ENCODE assay signal across 1 cellular context in the genomic region with DNA sequence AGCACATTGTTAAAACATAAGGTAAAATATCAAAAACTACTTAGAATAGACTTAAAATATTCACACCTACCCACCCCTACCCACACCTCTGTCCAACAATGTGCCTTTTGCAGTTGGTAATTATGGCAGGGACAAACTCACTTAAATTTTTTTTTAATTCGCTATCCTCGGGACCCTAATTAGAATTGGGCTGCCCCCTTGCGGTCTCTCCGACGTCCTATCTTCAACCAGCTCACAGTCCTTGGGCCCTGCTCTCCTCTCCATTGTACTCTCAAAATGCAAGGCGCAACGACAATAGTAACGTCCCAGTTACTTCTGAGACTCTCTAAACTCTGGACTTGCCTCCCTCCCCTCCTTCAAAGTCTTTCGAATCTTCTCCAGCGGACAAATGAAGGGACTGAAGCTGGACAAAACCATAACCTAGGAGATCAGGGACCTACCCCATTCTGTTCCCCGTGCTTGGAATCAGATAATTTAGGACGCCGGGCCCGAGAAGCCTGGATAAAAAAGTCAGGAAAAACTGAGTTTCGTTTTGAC.
TF ChIP-seq lines count a peak whose summit lies in the region.

No MANE protein-coding gene starts in this region.

TF ChIP-seq in HEK293, 187 proteins besides CTCF, POLR2A, EP300 and RAD21 (continued from another document):
- TF ChIP-seq, protein P1, sequence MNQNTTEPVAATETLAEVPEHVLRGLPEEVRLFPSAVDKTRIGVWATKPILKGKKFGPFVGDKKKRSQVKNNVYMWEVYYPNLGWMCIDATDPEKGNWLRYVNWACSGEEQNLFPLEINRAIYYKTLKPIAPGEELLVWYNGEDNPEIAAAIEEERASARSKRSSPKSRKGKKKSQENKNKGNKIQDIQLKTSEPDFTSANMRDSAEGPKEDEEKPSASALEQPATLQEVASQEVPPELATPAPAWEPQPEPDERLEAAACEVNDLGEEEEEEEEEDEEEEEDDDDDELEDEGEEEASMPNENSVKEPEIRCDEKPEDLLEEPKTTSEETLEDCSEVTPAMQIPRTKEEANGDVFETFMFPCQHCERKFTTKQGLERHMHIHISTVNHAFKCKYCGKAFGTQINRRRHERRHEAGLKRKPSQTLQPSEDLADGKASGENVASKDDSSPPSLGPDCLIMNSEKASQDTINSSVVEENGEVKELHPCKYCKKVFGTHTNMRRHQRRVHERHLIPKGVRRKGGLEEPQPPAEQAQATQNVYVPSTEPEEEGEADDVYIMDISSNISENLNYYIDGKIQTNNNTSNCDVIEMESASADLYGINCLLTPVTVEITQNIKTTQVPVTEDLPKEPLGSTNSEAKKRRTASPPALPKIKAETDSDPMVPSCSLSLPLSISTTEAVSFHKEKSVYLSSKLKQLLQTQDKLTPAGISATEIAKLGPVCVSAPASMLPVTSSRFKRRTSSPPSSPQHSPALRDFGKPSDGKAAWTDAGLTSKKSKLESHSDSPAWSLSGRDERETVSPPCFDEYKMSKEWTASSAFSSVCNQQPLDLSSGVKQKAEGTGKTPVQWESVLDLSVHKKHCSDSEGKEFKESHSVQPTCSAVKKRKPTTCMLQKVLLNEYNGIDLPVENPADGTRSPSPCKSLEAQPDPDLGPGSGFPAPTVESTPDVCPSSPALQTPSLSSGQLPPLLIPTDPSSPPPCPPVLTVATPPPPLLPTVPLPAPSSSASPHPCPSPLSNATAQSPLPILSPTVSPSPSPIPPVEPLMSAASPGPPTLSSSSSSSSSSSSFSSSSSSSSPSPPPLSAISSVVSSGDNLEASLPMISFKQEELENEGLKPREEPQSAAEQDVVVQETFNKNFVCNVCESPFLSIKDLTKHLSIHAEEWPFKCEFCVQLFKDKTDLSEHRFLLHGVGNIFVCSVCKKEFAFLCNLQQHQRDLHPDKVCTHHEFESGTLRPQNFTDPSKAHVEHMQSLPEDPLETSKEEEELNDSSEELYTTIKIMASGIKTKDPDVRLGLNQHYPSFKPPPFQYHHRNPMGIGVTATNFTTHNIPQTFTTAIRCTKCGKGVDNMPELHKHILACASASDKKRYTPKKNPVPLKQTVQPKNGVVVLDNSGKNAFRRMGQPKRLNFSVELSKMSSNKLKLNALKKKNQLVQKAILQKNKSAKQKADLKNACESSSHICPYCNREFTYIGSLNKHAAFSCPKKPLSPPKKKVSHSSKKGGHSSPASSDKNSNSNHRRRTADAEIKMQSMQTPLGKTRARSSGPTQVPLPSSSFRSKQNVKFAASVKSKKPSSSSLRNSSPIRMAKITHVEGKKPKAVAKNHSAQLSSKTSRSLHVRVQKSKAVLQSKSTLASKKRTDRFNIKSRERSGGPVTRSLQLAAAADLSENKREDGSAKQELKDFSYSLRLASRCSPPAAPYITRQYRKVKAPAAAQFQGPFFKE (tag by site-specific recombination; IDR thresholded peaks at IDR 0.05; ENCODE audit: borderline replicate concordance), result no peak
- TF ChIP-seq, protein P2, sequence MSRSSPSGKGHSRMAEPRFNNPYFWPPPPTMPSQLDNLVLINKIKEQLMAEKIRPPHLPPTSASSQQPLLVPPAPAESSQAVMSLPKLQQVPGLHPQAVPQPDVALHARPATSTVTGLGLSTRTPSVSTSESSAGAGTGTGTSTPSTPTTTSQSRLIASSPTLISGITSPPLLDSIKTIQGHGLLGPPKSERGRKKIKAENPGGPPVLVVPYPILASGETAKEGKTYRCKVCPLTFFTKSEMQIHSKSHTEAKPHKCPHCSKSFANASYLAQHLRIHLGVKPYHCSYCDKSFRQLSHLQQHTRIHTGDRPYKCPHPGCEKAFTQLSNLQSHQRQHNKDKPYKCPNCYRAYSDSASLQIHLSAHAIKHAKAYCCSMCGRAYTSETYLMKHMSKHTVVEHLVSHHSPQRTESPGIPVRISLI (tag by site-specific recombination; IDR thresholded peaks at IDR 0.05), result peak; percentile 71; the same call in 1 of the 2 replicates
- TF ChIP-seq, protein P3, sequence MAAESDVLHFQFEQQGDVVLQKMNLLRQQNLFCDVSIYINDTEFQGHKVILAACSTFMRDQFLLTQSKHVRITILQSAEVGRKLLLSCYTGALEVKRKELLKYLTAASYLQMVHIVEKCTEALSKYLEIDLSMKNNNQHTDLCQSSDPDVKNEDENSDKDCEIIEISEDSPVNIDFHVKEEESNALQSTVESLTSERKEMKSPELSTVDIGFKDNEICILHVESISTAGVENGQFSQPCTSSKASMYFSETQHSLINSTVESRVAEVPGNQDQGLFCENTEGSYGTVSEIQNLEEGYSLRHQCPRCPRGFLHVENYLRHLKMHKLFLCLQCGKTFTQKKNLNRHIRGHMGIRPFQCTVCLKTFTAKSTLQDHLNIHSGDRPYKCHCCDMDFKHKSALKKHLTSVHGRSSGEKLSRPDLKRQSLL (tag by site-specific recombination; IDR thresholded peaks at IDR 0.05), result 0 out of 2 replicates have a peak, but pooled peaks have one; percentile 7
- TF ChIP-seq ZNF629 (tag by site-specific recombination; IDR thresholded peaks at IDR 0.05), result no peak
